Comparison of ENCODE assay signal across 9 cellular contexts in genomic region chr18:63505566-63506335, GRCh38. TPM values are rescaled to one million over a fixed set of nuclear protein-coding genes. Genes with fewer than 3 reads are reported as not detected.
DNase-seq lines count a peak whose midpoint lies in the region; ATAC-seq and TF ChIP-seq lines count a peak whose summit lies in the region.
"Had no signal": no experiment of that assay in that cellular context is flagged by ENCODE, and none has a peak within 500 bp of the region (broad histone marks: within the 10 kb centered on the region; RNA-seq: fewer than 3 reads in every experiment).

No MANE protein-coding gene starts in this region.

- H3K27ac ChIP-seq in coronary artery = no peak overlapping the region

- TF ChIP-seq CTCF in epithelial cell of proximal tubule (conservative IDR thresholded peaks at IDR 0.05; ENCODE audit: low read depth, low read length) (peak; percentile 77), coronary artery (IDR thresholded peaks at IDR 0.05) (no peak)

- DNase-seq in COLO829 (ENCODE audit: low spot score) (peak; percentile 28), OCI-M1 (lab: John Stamatoyannopoulos, UW) (peak; percentile 74), epithelial cell of proximal tubule (ENCODE audit: low read depth) (no peak), coronary artery (ENCODE audit: low spot score) (no peak)
- DNase-seq in stimulated activated CD8-positive, alpha-beta memory T cell treated with anti-CD3 and anti-CD28 coated beads, Interleukin-4, amount 100 ng/mL, for 48 hours = peak; percentile 60

- ATAC-seq in GM19351 (IDR thresholded peaks at IDR 0.05; ENCODE audit: unreplicated experiment) = peak; percentile 70
- ATAC-seq in GM21381 (IDR thresholded peaks at IDR 0.05; ENCODE audit: unreplicated experiment) = no peak
- ATAC-seq in GM18519 (IDR thresholded peaks at IDR 0.05; ENCODE audit: low FRiP score, unreplicated experiment) = no peak

- H3K4me3 ChIP-seq in epithelial cell of proximal tubule (ENCODE audit: low read depth, low read length) = no peak overlapping the region
- no peak overlapping the region for H3K4me3 ChIP-seq in coronary artery

RNA-seq across cellular contexts. Expression of gene SERPINB5, which starts 29.0 kb away (rescaled TPM):
- 0.17 TPM in 1 of 2 replicates, not detected in the other for total RNA-seq in epithelial cell of proximal tubule
- total RNA-seq: mononuclear cell had no signal

RNA-seq across cellular contexts. Expression of gene SERPINB12, which starts 36.4 kb away (rescaled TPM):
- total RNA-seq in epithelial cell of proximal tubule = not detected in 2 replicates
- total RNA-seq: mononuclear cell had no signal

Comparison
In these comparisons a context has a peak if more than half of its experiments do, and no peak if none do; other contexts are left out.
1. DNase-seq: peak in COLO829 (single experiment), OCI-M1 (single experiment) and stimulated activated CD8-positive, alpha-beta memory T cell treated with anti-CD3 and anti-CD28 coated beads, Interleukin-4, amount 100 ng/mL, for 48 hours (single experiment); none in epithelial cell of proximal tubule (single experiment) and coronary artery (single experiment).